Comparison of ENCODE assay signal across 10 cellular contexts in genomic region chr10:50322075-50322474, GRCh38.
DNase-seq lines count a peak whose midpoint lies in the region; ATAC-seq and TF ChIP-seq lines count a peak whose summit lies in the region.
"Had no signal": no experiment of that assay in that cellular context is flagged by ENCODE, and none has a peak within 500 bp of the region (broad histone marks: within the 10 kb centered on the region; RNA-seq: fewer than 3 reads in every experiment).

No MANE protein-coding gene starts in this region.

- no peaks in the 10 kb centered on the region for H3K79me2 ChIP-seq in hepatocyte

- peak overlapping the region; percentile 1 for H3K27ac Mint-ChIP-seq in T-helper 17 cell

- 92% methylated on average over 3 of the region's 3 CpGs for WGBS in hepatocyte (ENCODE audit: low lambda C conversion rate, missing lambda C conversion rate)

- no peaks in the 10 kb centered on the region for H3K27me3 ChIP-seq in hepatocyte

- H3K9me2 ChIP-seq in hepatocyte (replicated peaks; ENCODE audit: insufficient read depth): no peaks in the 10 kb centered on the region

- H3K27ac ChIP-seq in hepatocyte: no peak overlapping the region

- H3K4me1 Mint-ChIP-seq in T-helper 17 cell: peaks cover 14% of the 10 kb centered on the region

- H3K36me3 ChIP-seq in hepatocyte (replicated peaks; ENCODE audit: insufficient read depth, low read depth): no peaks in the 10 kb centered on the region

- H3K4me3 ChIP-seq in hepatocyte: no peak overlapping the region

- H3K4me3 Mint-ChIP-seq in T-helper 17 cell: no peak overlapping the region
- H3K4me3 Mint-ChIP-seq: central memory CD8-positive, alpha-beta T cell had no signal

- ATAC-seq in GM18511 (IDR thresholded peaks at IDR 0.05; ENCODE audit: unreplicated experiment) (peak; percentile 66), T-helper 17 cell (peak; percentile 42), GM21367 (IDR thresholded peaks at IDR 0.05; ENCODE audit: unreplicated experiment) (no peak), HG03097 (IDR thresholded peaks at IDR 0.05; ENCODE audit: low FRiP score, unreplicated experiment) (no peak)

- no peak overlapping the region for H3K4me2 ChIP-seq in hepatocyte

- H4K20me1 ChIP-seq in hepatocyte (ENCODE audit: insufficient read depth, poor library complexity, severe bottlenecking): no peaks in the 10 kb centered on the region

- no peaks in the 10 kb centered on the region for H3K27me3 Mint-ChIP-seq in T-helper 17 cell
- H3K27me3 Mint-ChIP-seq: central memory CD8-positive, alpha-beta T cell had no signal

- DNase-seq in AG20443 (ENCODE audit: low spot score) (peak; percentile 38), T-helper 17 cell (no peak), fibroblast of the conjunctiva (ENCODE audit: low read depth) (peak; percentile 34), hepatocyte (ENCODE audit: low spot score) (no peak), GDM1 (lab: John Stamatoyannopoulos, UW) (no peak)
- DNase-seq: Caco-2 had no signal

- peaks cover 16% of the 10 kb centered on the region for H3K36me3 Mint-ChIP-seq in T-helper 17 cell (ENCODE audit: low read depth)

- no peak for TF ChIP-seq CTCF in hepatocyte (IDR thresholded peaks at IDR 0.05; ENCODE audit: poor library complexity)

- no peaks in the 10 kb centered on the region for H3K4me1 ChIP-seq in hepatocyte (ENCODE audit: insufficient read depth)
- H3K4me1 ChIP-seq: Caco-2 had no signal

- H3K9me3 ChIP-seq in T-helper 17 cell (ENCODE audit: control insufficient read depth, low read length, poor library complexity, severe bottlenecking) (no peaks in the 10 kb centered on the region), hepatocyte (ENCODE audit: low read depth) (no peaks in the 10 kb centered on the region)
- H3K9me3 ChIP-seq: Caco-2 had no signal

- H2AFZ ChIP-seq in hepatocyte: no peak overlapping the region

Comparison
In these comparisons a context has a peak if more than half of its experiments do, and no peak if none do; other contexts are left out.
1. DNase-seq: peak in AG20443 (single experiment) and fibroblast of the conjunctiva (single experiment); none in T-helper 17 cell (0 of 3), hepatocyte (single experiment) and GDM1 (single experiment).
2. ATAC-seq: peak in GM18511 (single experiment) and T-helper 17 cell (single experiment); none in GM21367 (single experiment) and HG03097 (single experiment).